In genomic region chr19:51784109-51784785, GRCh38 we compare ENCODE assay signal across 1 cellular context.
TF ChIP-seq lines count a peak whose summit lies in the region.

No MANE protein-coding gene starts in this region.

TF ChIP-seq in liver, 16 proteins besides CTCF, POLR2A, EP300 and RAD21:
- TF ChIP-seq ATF3 (IDR thresholded peaks at IDR 0.05) (no peak), EGR1 (IDR thresholded peaks at IDR 0.05; ENCODE audit: low read depth in 2 of 2) (no peak), YY1 (IDR thresholded peaks at IDR 0.05) (no peak), FOXA1 (IDR thresholded peaks at IDR 0.05) (no peak), REST (IDR thresholded peaks at IDR 0.05) (no peak), NR2F2 (IDR thresholded peaks at IDR 0.05) (no peak), ZBTB33 (IDR thresholded peaks at IDR 0.05) (no peak), TAF1 (conservative IDR thresholded peaks at IDR 0.05) (no peak), RXRA (IDR thresholded peaks at IDR 0.05) (no peak)
